In genomic region chr7:105941596-105941995, GRCh38 we compare ENCODE assay signal across 37 cellular contexts.
"Had no signal": no experiment of that assay in that cellular context is flagged by ENCODE, and none has a peak within 500 bp of the region (broad histone marks: within the 10 kb centered on the region; RNA-seq: fewer than 3 reads in every experiment).

No MANE protein-coding gene starts in this region.

- FAIRE-seq: astrocyte, colon, TTC549 had no signal

- H3K27ac Mint-ChIP-seq: activated CD4-positive, alpha-beta memory T cell treated with anti-CD3 and anti-CD28 coated beads, Interleukin-2, amount 10 ng/mL, durations not matched to agents 7 days and 5 days; activated CD4-positive, alpha-beta T cell treated with anti-CD3 and anti-CD28 coated beads for 36 hours; activated CD4-positive, alpha-beta T cell treated with anti-CD3 and anti-CD28 coated beads, Interleukin-2, amount 10 ng/mL, durations not matched to agents 7 days and 5 days; activated CD8-positive, alpha-beta memory T cell treated with anti-CD3 and anti-CD28 coated beads, Interleukin-2, amount 10 ng/mL, durations not matched to agents 7 days and 5 days; activated CD8-positive, alpha-beta T cell treated with anti-CD3 and anti-CD28 coated beads, Interleukin-2, amount 10 ng/mL, durations not matched to agents 7 days and 5 days; activated naive CD4-positive, alpha-beta T cell treated with anti-CD3 and anti-CD28 coated beads for 36 hours; activated naive CD4-positive, alpha-beta T cell treated with anti-CD3 and anti-CD28 coated beads, Interleukin-2, amount 50 U/mL, for 72 hours; activated naive CD8-positive, alpha-beta T cell treated with anti-CD3 and anti-CD28 coated beads for 36 hours; activated T-cell treated with anti-CD3 and anti-CD28 coated beads, Interleukin-2, amount 50 U/mL, for 24 hours; activated T-helper 2 cell treated with anti-CD3 and anti-CD28 coated beads, Interferon-gamma antibody, Interleukin-2, Interleukin-4, amounts not matched to agents 10 μg/mL and 5 μg/mL and 100 μg/mL, durations not matched to agents 14 hours and 24 hours and 36 hours; T-helper 1 cell treated with Interleukin-12 subunit alpha and Interleukin-12 subunit beta and Interleukin-4 antibody, amounts not matched to agents 30 μg/mL and 1 μg/mL, for 36 hours; T-helper 2 cell treated with Interferon-gamma antibody and Interleukin-4, amounts not matched to agents 5 μg/mL and 100 μg/mL, for 36 hours; WTC11 had no signal

- H3K27ac ChIP-seq: adrenal gland, body of pancreas, brain microvascular endothelial cell, breast epithelium, WERI-Rb-1 had no signal

- H3K36me3 ChIP-seq: adrenal gland, brain microvascular endothelial cell, breast epithelium, WERI-Rb-1 had no signal

- H3K4me1 ChIP-seq: adrenal gland, body of pancreas, breast epithelium had no signal

- H3K4me3 Mint-ChIP-seq: activated CD4-positive, alpha-beta memory T cell treated with anti-CD3 and anti-CD28 coated beads, Interleukin-2, amount 10 ng/mL, durations not matched to agents 7 days and 5 days; activated CD4-positive, alpha-beta T cell treated with anti-CD3 and anti-CD28 coated beads for 36 hours; activated CD4-positive, alpha-beta T cell treated with anti-CD3 and anti-CD28 coated beads, Interleukin-2, amount 10 ng/mL, durations not matched to agents 7 days and 5 days; activated CD8-positive, alpha-beta memory T cell treated with anti-CD3 and anti-CD28 coated beads, Interleukin-2, amount 10 ng/mL, durations not matched to agents 7 days and 5 days; activated CD8-positive, alpha-beta T cell treated with anti-CD3 and anti-CD28 coated beads, Interleukin-2, amount 10 ng/mL, durations not matched to agents 7 days and 5 days; activated naive CD4-positive, alpha-beta T cell treated with anti-CD3 and anti-CD28 coated beads for 36 hours; activated naive CD8-positive, alpha-beta T cell treated with anti-CD3 and anti-CD28 coated beads for 36 hours; activated T-cell treated with anti-CD3 and anti-CD28 coated beads, Interleukin-2, amount 50 U/mL, for 24 hours; T-helper 1 cell treated with Interleukin-12 subunit alpha and Interleukin-12 subunit beta and Interleukin-4 antibody, amounts not matched to agents 30 μg/mL and 1 μg/mL, for 36 hours; T-helper 2 cell treated with Interferon-gamma antibody and Interleukin-4, amounts not matched to agents 5 μg/mL and 100 μg/mL, for 36 hours; WTC11 had no signal

- H3K27me3 Mint-ChIP-seq: activated CD4-positive, alpha-beta T cell treated with anti-CD3 and anti-CD28 coated beads for 36 hours; activated CD4-positive, alpha-beta T cell treated with anti-CD3 and anti-CD28 coated beads, Interleukin-2, amount 10 ng/mL, durations not matched to agents 7 days and 5 days; activated T-cell treated with anti-CD3 and anti-CD28 coated beads, Interleukin-2, amount 50 U/mL, for 24 hours had no signal

- H3K9me3 ChIP-seq: adrenal gland, body of pancreas, breast epithelium had no signal

- DNase-seq: activated CD4-positive, alpha-beta memory T cell treated with anti-CD3 and anti-CD28 coated beads, Interleukin-2, amount 10 ng/mL, durations not matched to agents 7 days and 5 days; activated CD4-positive, alpha-beta T cell treated with anti-CD3 and anti-CD28 coated beads for 1 hour; activated CD4-positive, alpha-beta T cell treated with anti-CD3 and anti-CD28 coated beads for 36 hours; activated CD4-positive, alpha-beta T cell treated with anti-CD3 and anti-CD28 coated beads for 48 hours; activated CD4-positive, alpha-beta T cell treated with anti-CD3 and anti-CD28 coated beads, Interleukin-2, amount 10 ng/mL, durations not matched to agents 7 days and 5 days; activated CD4-positive, alpha-beta T cell treated with anti-CD3 and anti-CD28 coated beads, Interleukin-2, amount 50 U/mL, for 48 hours; activated CD4-positive, CD25-positive, alpha-beta regulatory T cell; activated CD8-positive, alpha-beta memory T cell treated with anti-CD3 and anti-CD28 coated beads for 24 hours; activated CD8-positive, alpha-beta memory T cell treated with anti-CD3 and anti-CD28 coated beads, Interleukin-2, amount 10 ng/mL, durations not matched to agents 7 days and 5 days; activated CD8-positive, alpha-beta memory T cell treated with anti-CD3 and anti-CD28 coated beads, Interleukin-2, amount 50 U/mL, for 48 hours; activated CD8-positive, alpha-beta T cell treated with anti-CD3 and anti-CD28 coated beads, Interleukin-2, amount 10 ng/mL, durations not matched to agents 7 days and 5 days; activated effector memory CD4-positive, alpha-beta T cell treated with Interleukin-2 at 50 U/mL for 16 hours; activated gamma-delta T cell; activated naive CD4-positive, alpha-beta T cell treated with anti-CD3 and anti-CD28 coated beads for 36 hours; activated naive CD4-positive, alpha-beta T cell treated with anti-CD3 and anti-CD28 coated beads, Interleukin-2, amount 50 U/mL, for 16 hours; activated naive CD8-positive, alpha-beta T cell treated with anti-CD3 and anti-CD28 coated beads for 36 hours; activated T-cell treated with anti-CD3 and anti-CD28 coated beads, Interleukin-2, amount 50 U/mL, for 24 hours; activated T-cell treated with anti-CD3 and anti-CD28 coated beads, Interleukin-2, amount 50 U/mL, for 48 hours; adrenal gland; amniotic stem cell; aorta; body of pancreas; brain microvascular endothelial cell; central memory CD4-positive, alpha-beta T cell; T-helper 2 cell; T-helper 9 cell; WERI-Rb-1 had no signal

- H3K4me3 ChIP-seq: adrenal gland, body of pancreas, breast epithelium had no signal

- H3K4me1 Mint-ChIP-seq: activated CD4-positive, alpha-beta memory T cell treated with anti-CD3 and anti-CD28 coated beads, Interleukin-2, amount 10 ng/mL, durations not matched to agents 7 days and 5 days; activated CD4-positive, alpha-beta T cell treated with anti-CD3 and anti-CD28 coated beads for 36 hours; activated CD4-positive, alpha-beta T cell treated with anti-CD3 and anti-CD28 coated beads, Interleukin-2, amount 10 ng/mL, durations not matched to agents 7 days and 5 days; activated CD8-positive, alpha-beta memory T cell treated with anti-CD3 and anti-CD28 coated beads, Interleukin-2, amount 10 ng/mL, durations not matched to agents 7 days and 5 days; activated naive CD8-positive, alpha-beta T cell treated with anti-CD3 and anti-CD28 coated beads for 36 hours had no signal

- ATAC-seq: activated CD4-positive, alpha-beta T cell treated with anti-CD3 and anti-CD28 coated beads for 36 hours; activated CD4-positive, CD25-positive, alpha-beta regulatory T cell treated with anti-CD3 and anti-CD28 coated beads, Interleukin-2, amount 50 U/mL, for 24 hours; activated CD8-positive, alpha-beta memory T cell treated with anti-CD3 and anti-CD28 coated beads, Interleukin-2, amount 10 ng/mL, durations not matched to agents 7 days and 5 days; activated CD8-positive, alpha-beta T cell treated with anti-CD3 and anti-CD28 coated beads, Interleukin-2, amount 10 ng/mL, durations not matched to agents 7 days and 5 days; activated naive CD4-positive, alpha-beta T cell treated with anti-CD3 and anti-CD28 coated beads, Interleukin-2, amount 50 U/mL, for 72 hours; body of pancreas; WTC11 had no signal

- H3K9me3 Mint-ChIP-seq: activated CD4-positive, alpha-beta memory T cell treated with anti-CD3 and anti-CD28 coated beads, Interleukin-2, amount 10 ng/mL, durations not matched to agents 7 days and 5 days; activated naive CD4-positive, alpha-beta T cell treated with anti-CD3 and anti-CD28 coated beads for 36 hours; activated T-cell treated with anti-CD3 and anti-CD28 coated beads, Interleukin-2, amount 50 U/mL, for 24 hours; activated T-helper 2 cell treated with anti-CD3 and anti-CD28 coated beads, Interferon-gamma antibody, Interleukin-2, Interleukin-4, amounts not matched to agents 10 μg/mL and 5 μg/mL and 100 μg/mL, durations not matched to agents 14 hours and 24 hours and 36 hours; T-helper 1 cell treated with Interleukin-12 subunit alpha and Interleukin-12 subunit beta and Interleukin-4 antibody, amounts not matched to agents 30 μg/mL and 1 μg/mL, for 36 hours; T-helper 2 cell treated with Interferon-gamma antibody and Interleukin-4, amounts not matched to agents 5 μg/mL and 100 μg/mL, for 36 hours had no signal

- H3K36me3 Mint-ChIP-seq: activated CD8-positive, alpha-beta memory T cell treated with anti-CD3 and anti-CD28 coated beads, Interleukin-2, amount 10 ng/mL, durations not matched to agents 7 days and 5 days; activated naive CD4-positive, alpha-beta T cell treated with anti-CD3 and anti-CD28 coated beads, Interleukin-2, amount 50 U/mL, for 72 hours; activated naive CD8-positive, alpha-beta T cell treated with anti-CD3 and anti-CD28 coated beads for 36 hours had no signal

- H3K27me3 ChIP-seq: adrenal gland, body of pancreas, brain microvascular endothelial cell, breast epithelium had no signal
